Comparison of ENCODE assay signal across 18 cellular contexts in the genomic region with DNA sequence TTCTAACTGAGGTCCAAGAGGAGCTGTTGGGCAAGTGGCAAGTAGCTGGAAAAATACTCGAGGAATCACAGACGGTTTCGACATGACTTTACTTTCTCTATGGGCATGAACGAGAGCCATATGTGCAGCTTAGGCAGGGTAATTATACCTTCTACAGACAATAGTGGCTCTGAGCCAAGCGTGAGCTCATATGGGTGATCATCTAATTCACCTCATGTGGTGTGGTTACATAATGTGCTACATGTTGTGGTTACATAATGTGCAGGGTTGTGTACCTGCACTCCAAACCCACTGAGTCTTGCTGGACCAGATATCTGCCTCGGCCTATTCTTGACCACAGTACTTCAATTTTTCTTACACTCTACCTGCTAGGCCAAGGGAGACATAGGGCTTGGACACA.
DNase-seq lines count a peak whose midpoint lies in the region; TF ChIP-seq lines count a peak whose summit lies in the region.
"Had no signal": no experiment of that assay in that cellular context is flagged by ENCODE, and none has a peak within 500 bp of the region (broad histone marks: within the 10 kb centered on the region; RNA-seq: fewer than 3 reads in every experiment).

No MANE protein-coding gene starts in this region.

- no peaks in the 10 kb centered on the region for H3K4me1 ChIP-seq in BE2C
- H3K4me1 ChIP-seq: A549 had no signal

- H3K4me3 ChIP-seq in BE2C (ENCODE audit: low read depth, low read length): no peak overlapping the region
- H3K4me3 ChIP-seq: A549 had no signal

- H3K27me3 ChIP-seq in BE2C: no peaks in the 10 kb centered on the region

- peaks cover 16% of the 10 kb centered on the region for H3K9me3 Mint-ChIP-seq in activated T-helper 1 cell treated with anti-CD3 and anti-CD28 coated beads, Interleukin-12 subunit alpha, Interleukin-12 subunit beta, Interleukin-2, Interleukin-4 antibody, amounts not matched to agents 30 ng/mL and 10 ng/mL and 1 ng/mL, durations not matched to agents 14 hours and 24 hours and 36 hours

- H3K4me3 Mint-ChIP-seq in activated T-helper 1 cell treated with anti-CD3 and anti-CD28 coated beads, Interleukin-12 subunit alpha, Interleukin-12 subunit beta, Interleukin-2, Interleukin-4 antibody, amounts not matched to agents 30 ng/mL and 10 ng/mL and 1 ng/mL, durations not matched to agents 14 hours and 24 hours and 36 hours: no peak overlapping the region
- H3K4me3 Mint-ChIP-seq: CD4-positive, CD25-positive, alpha-beta regulatory T cell had no signal

- H3K36me3 Mint-ChIP-seq in activated T-helper 1 cell treated with anti-CD3 and anti-CD28 coated beads, Interleukin-12 subunit alpha, Interleukin-12 subunit beta, Interleukin-2, Interleukin-4 antibody, amounts not matched to agents 30 ng/mL and 10 ng/mL and 1 ng/mL, durations not matched to agents 14 hours and 24 hours and 36 hours (ENCODE audit: low read depth): no peaks in the 10 kb centered on the region
- H3K36me3 Mint-ChIP-seq: CD4-positive, CD25-positive, alpha-beta regulatory T cell; IgD-negative memory B cell had no signal

- no peak for TF ChIP-seq CTCF in BE2C (IDR thresholded peaks at IDR 0.05; ENCODE audit: low read depth, low read length)

- H3K27ac Mint-ChIP-seq in activated T-helper 1 cell treated with anti-CD3 and anti-CD28 coated beads, Interleukin-12 subunit alpha, Interleukin-12 subunit beta, Interleukin-2, Interleukin-4 antibody, amounts not matched to agents 30 ng/mL and 10 ng/mL and 1 ng/mL, durations not matched to agents 14 hours and 24 hours and 36 hours: no peak overlapping the region
- H3K27ac Mint-ChIP-seq: CD4-positive, CD25-positive, alpha-beta regulatory T cell; IgD-negative memory B cell had no signal

- no peaks in the 10 kb centered on the region; the same call in 1 of the 2 replicates for H3K9me3 ChIP-seq in BE2C
- H3K9me3 ChIP-seq: A549 had no signal

- no peaks in the 10 kb centered on the region for H3K36me3 ChIP-seq in BE2C

- intact Hi-C loops in activated T-helper 1 cell treated with anti-CD3 and anti-CD28 coated beads, Interleukin-12 subunit alpha, Interleukin-12 subunit beta, Interleukin-2, Interleukin-4 antibody, amounts not matched to agents 30 ng/mL and 10 ng/mL and 1 ng/mL, durations not matched to agents 14 hours and 24 hours and 36 hours (cut with micrococcal nuclease): no loop called here

- no peaks in the 10 kb centered on the region for H3K4me1 Mint-ChIP-seq in activated T-helper 1 cell treated with anti-CD3 and anti-CD28 coated beads, Interleukin-12 subunit alpha, Interleukin-12 subunit beta, Interleukin-2, Interleukin-4 antibody, amounts not matched to agents 30 ng/mL and 10 ng/mL and 1 ng/mL, durations not matched to agents 14 hours and 24 hours and 36 hours (ENCODE audit: low read depth)
- H3K4me1 Mint-ChIP-seq: CD4-positive, CD25-positive, alpha-beta regulatory T cell; IgD-negative memory B cell had no signal

- H3K27me3 Mint-ChIP-seq in activated T-helper 1 cell treated with anti-CD3 and anti-CD28 coated beads, Interleukin-12 subunit alpha, Interleukin-12 subunit beta, Interleukin-2, Interleukin-4 antibody, amounts not matched to agents 30 ng/mL and 10 ng/mL and 1 ng/mL, durations not matched to agents 14 hours and 24 hours and 36 hours (ENCODE audit: insufficient read depth): no peaks in the 10 kb centered on the region
- H3K27me3 Mint-ChIP-seq: CD4-positive, CD25-positive, alpha-beta regulatory T cell; IgD-negative memory B cell had no signal

- peak; percentile 5 for DNase-seq in NCI-H2029 (lab: John Stamatoyannopoulos, UW)
- no peak for DNase-seq in NCI-H2029 treated with DMSO at 0.1 percent for 48 hours (lab: John Stamatoyannopoulos, UW)
- peak; percentile 51 for DNase-seq in BE2C
- DNase-seq in M059J (ENCODE audit: low read depth): peak; percentile 9
- peak; percentile 0 for DNase-seq in SW480 (ENCODE audit: low spot score)
- DNase-seq in activated effector memory CD4-positive, alpha-beta T cell treated with Interleukin-2 at 50 U/mL for 16 hours: no peak
- no peak for DNase-seq in activated T-helper 1 cell treated with anti-CD3 and anti-CD28 coated beads, Interleukin-12 subunit alpha, Interleukin-12 subunit beta, Interleukin-2, Interleukin-4 antibody, amounts not matched to agents 30 ng/mL and 10 ng/mL and 1 ng/mL, durations not matched to agents 14 hours and 24 hours and 36 hours (ENCODE audit: low spot score)
- DNase-seq in stimulated activated naive CD4-positive, alpha-beta T cell (lab: John Stamatoyannopoulos, UW): no peak
- DNase-seq: AML-193; Calu3; CD4-positive, CD25-positive, alpha-beta regulatory T cell; GOT3; NCI-H1694; NCI-H2227 treated with DMSO at 0.1 percent for 48 hours; NCI-H774; SHP77 treated with DMSO at 0.1 percent for 48 hours had no signal

Comparison
In these comparisons a context has a peak if more than half of its experiments do, and no peak if none do; other contexts are left out.
1. DNase-seq: peak in NCI-H2029 (single experiment), BE2C (single experiment), M059J (single experiment) and SW480 (single experiment); none in NCI-H2029 treated with DMSO at 0.1 percent for 48 hours (single experiment), activated effector memory CD4-positive, alpha-beta T cell treated with Interleukin-2 at 50 U/mL for 16 hours (single experiment), activated T-helper 1 cell treated with anti-CD3 and anti-CD28 coated beads, Interleukin-12 subunit alpha, Interleukin-12 subunit beta, Interleukin-2, Interleukin-4 antibody, amounts not matched to agents 30 ng/mL and 10 ng/mL and 1 ng/mL, durations not matched to agents 14 hours and 24 hours and 36 hours (single experiment) and stimulated activated naive CD4-positive, alpha-beta T cell (0 of 6).